Comparison of ENCODE assay signal across 8 cellular contexts in genomic region chr11:66479741-66480115, GRCh38. TPM values are rescaled to one million over a fixed set of nuclear protein-coding genes. Genes with fewer than 3 reads are reported as not detected.
A peak's percentile ranks its signal among the peaks of the same experiment; 100 is the strongest.
DNase-seq lines count a peak whose midpoint lies in the region; ATAC-seq and TF ChIP-seq lines count a peak whose summit lies in the region.

No MANE protein-coding gene starts in this region.

- TF ChIP-seq CTCF in BJ (IDR thresholded peaks at IDR 0.05; ENCODE audit: insufficient read depth, low read depth, low read length) = no peak
- no peak for TF ChIP-seq CTCF in GM13976 (IDR thresholded peaks at IDR 0.05; ENCODE audit: borderline replicate concordance, control extremely low read depth, extremely low read depth, insufficient read depth, missing control alignments)

- H3K36me3 ChIP-seq in BJ (ENCODE audit: control insufficient read depth, insufficient read depth, low read length) = peaks cover 1% of the 10 kb centered on the region
- peaks cover 0 to 5% (median 0%) of the 10 kb centered on the region in 3 experiments for H3K36me3 ChIP-seq in naive thymus-derived CD4-positive, alpha-beta T cell (ENCODE audit: control insufficient read depth in 2 of 3, insufficient read depth in 3 of 3, low read length in 3 of 3)

- H3K36me3 Mint-ChIP-seq in effector memory CD8-positive, alpha-beta T cell (ENCODE audit: insufficient read depth) = peaks cover 15% of the 10 kb centered on the region
- H3K36me3 Mint-ChIP-seq in naive thymus-derived CD4-positive, alpha-beta T cell = peaks cover 0 to 11% (median 0%) of the 10 kb centered on the region in 5 donors

- POLR2A ChIA-PET in BJ (lab: Charles Lee) = interaction anchor here (0.5 to 0.7 kb wide), 2 partner anchors 45 to 58 kb away, joined by 3 read pairs; no protein-coding TSS in a partner anchor
- POLR2A ChIA-PET in naive thymus-derived CD4-positive, alpha-beta T cell (lab: Charles Lee) = interaction anchor here (0.6 to 4.3 kb wide), 12 partner anchors 12 to 198 kb away, joined by 3 to 42 read pairs (median 4); partner anchors contain the start of genes BBS1, CCDC87, CCS and MRPL11

- DNase-seq in BJ (ENCODE audit: low read depth) (no peak), NCI-H510A treated with DMSO at 0.1 percent for 48 hours (lab: John Stamatoyannopoulos, UW) (peak; percentile 77), GM13976 (ENCODE audit: low spot score) (no peak)
- no peak for DNase-seq in effector memory CD8-positive, alpha-beta T cell
- DNase-seq in naive thymus-derived CD4-positive, alpha-beta T cell = no peak
- DNase-seq in stimulated activated CD8-positive, alpha-beta memory T cell treated with anti-CD3 and anti-CD28 coated beads, Interleukin-4, amount 100 ng/mL, for 48 hours = no peak

- peaks cover 9 to 14% of the 10 kb centered on the region in 2 donors for H3K4me1 ChIP-seq in naive thymus-derived CD4-positive, alpha-beta T cell (ENCODE audit: control insufficient read depth in 2 of 2, insufficient read depth in 2 of 2, low read length in 2 of 2)

- in situ Hi-C loops in GM13976 (cut with MboI; ENCODE audit: low sequenced_read_pairs, unreplicated experiment) = no loop called here

- no peaks in the 10 kb centered on the region for H3K9me3 Mint-ChIP-seq in effector memory CD8-positive, alpha-beta T cell
- H3K9me3 Mint-ChIP-seq in naive thymus-derived CD4-positive, alpha-beta T cell = no peaks in the 10 kb centered on the region

- no peaks in the 10 kb centered on the region for H3K27me3 Mint-ChIP-seq in effector memory CD8-positive, alpha-beta T cell
- no peaks in the 10 kb centered on the region for H3K27me3 Mint-ChIP-seq in naive thymus-derived CD4-positive, alpha-beta T cell

- intact Hi-C loops in naive thymus-derived CD4-positive, alpha-beta T cell (cut with micrococcal nuclease) = loop anchor here (1.0 to 10.0 kb wide), 9 partner anchors 13 to 199 kb away; partner anchors contain the start of genes ACTN3 (in 2 of the 2), PELI3 (in 2 of the 2), RBM4 (in 2 of the 2) and ZDHHC24 (in 2 of the 2)

- H3K27me3 ChIP-seq in BJ (ENCODE audit: control insufficient read depth, insufficient read depth, low read length) = no peaks in the 10 kb centered on the region
- no peaks in the 10 kb centered on the region for H3K27me3 ChIP-seq in naive thymus-derived CD4-positive, alpha-beta T cell (ENCODE audit: control insufficient read depth in 2 of 2, insufficient read depth in 2 of 2, low read length in 2 of 2)

- no peaks in the 10 kb centered on the region for H3K9me3 ChIP-seq in naive thymus-derived CD4-positive, alpha-beta T cell (ENCODE audit: control insufficient read depth in 2 of 3, low read length in 3 of 3)

- H3K27ac Mint-ChIP-seq in effector memory CD8-positive, alpha-beta T cell = peak overlapping the region; percentile 91 to 92
- H3K27ac Mint-ChIP-seq in naive thymus-derived CD4-positive, alpha-beta T cell = peak overlapping the region; percentile 75 to 91 (median 88)

- H3K27ac ChIP-seq in naive thymus-derived CD4-positive, alpha-beta T cell (ENCODE audit: low read depth, low read length) = peak overlapping the region; percentile 90

- CTCF ChIA-PET in BJ (lab: Yijun Ruan, JAX) = interaction anchor here (0.6 to 2.8 kb wide), 12 partner anchors 9 to 199 kb away, joined by 3 to 18 read pairs (median 4); partner anchors contain the start of genes PELI3 and RBM4B
- CTCF ChIA-PET in naive thymus-derived CD4-positive, alpha-beta T cell (lab: Charles Lee) = interaction anchor here (0.5 to 2.6 kb wide), 8 partner anchors 8 to 537 kb away, joined by 3 to 12 read pairs (median 5); partner anchors contain the start of genes MRPL11, NPAS4, PELI3 and RBM4B

- ATAC-seq in GM21528 (IDR thresholded peaks at IDR 0.05; ENCODE audit: low FRiP score, unreplicated experiment) = peak; percentile 24
- no peak for ATAC-seq in effector memory CD8-positive, alpha-beta T cell (replicated peaks)
- no peak for ATAC-seq in naive thymus-derived CD4-positive, alpha-beta T cell
- no peak for ATAC-seq in GM21367 (IDR thresholded peaks at IDR 0.05; ENCODE audit: unreplicated experiment)

- peak overlapping the region; percentile 91 for H3K4me3 Mint-ChIP-seq in effector memory CD8-positive, alpha-beta T cell
- H3K4me3 Mint-ChIP-seq in naive thymus-derived CD4-positive, alpha-beta T cell = peak overlapping the region; percentile 86 to 92 (median 90)

- H3K4me1 Mint-ChIP-seq in effector memory CD8-positive, alpha-beta T cell (ENCODE audit: low read depth in 2 of 2) = peaks cover 25 to 29% of the 10 kb centered on the region in 2 donors
- peaks cover 9 to 37% (median 17%) of the 10 kb centered on the region in 7 donors for H3K4me1 Mint-ChIP-seq in naive thymus-derived CD4-positive, alpha-beta T cell

- peak overlapping the region; percentile 69 for H3K4me3 ChIP-seq in BJ (ENCODE audit: low read depth, low read length)
- peak overlapping the region; percentile 86 for H3K4me3 ChIP-seq in naive thymus-derived CD4-positive, alpha-beta T cell (ENCODE audit: low read length)

RNA-seq across cellular contexts. Expression of gene DPP3, which starts 0.5 kb away (rescaled TPM):
- polyA plus RNA-seq in BJ (2011; rRNA removed) = 49.5 and 85.2 TPM in 2 replicates
- polyA minus RNA-seq in BJ (2011; rRNA and poly(A)+ RNA removed) = 41.9 and 55.1 TPM in 2 replicates
- 10 to 100 TPM; 15.8 to 75.7 (median 19.4) TPM for total RNA-seq in naive thymus-derived CD4-positive, alpha-beta T cell
- polyA plus RNA-seq in naive thymus-derived CD4-positive, alpha-beta T cell = 10 to 100 TPM; 18.6 to 22.2 TPM

RNA-seq across cellular contexts. Expression of gene PELI3, which starts 13.0 kb away (rescaled TPM):
- 4.9 and 8.0 TPM in 2 replicates for polyA plus RNA-seq in BJ (2011; rRNA removed)
- polyA minus RNA-seq in BJ (2011; rRNA and poly(A)+ RNA removed) = 15.5 TPM in 2 replicates
- total RNA-seq in naive thymus-derived CD4-positive, alpha-beta T cell = 10 to 100 TPM; 10.6 to 27.3 (median 18.6) TPM
- 1 to 10 TPM; 5.2 to 8.4 TPM for polyA plus RNA-seq in naive thymus-derived CD4-positive, alpha-beta T cell

RNA-seq across cellular contexts. Expression of gene BBS1, which starts 30.7 kb away (rescaled TPM):
- 24.0 and 31.1 TPM in 2 replicates for polyA plus RNA-seq in BJ (2011; rRNA removed)
- polyA minus RNA-seq in BJ (2011; rRNA and poly(A)+ RNA removed) = 23.6 and 31.0 TPM in 2 replicates
- 10 to 100 TPM; 16.9 to 38.2 (median 23.6) TPM for total RNA-seq in naive thymus-derived CD4-positive, alpha-beta T cell
- polyA plus RNA-seq in naive thymus-derived CD4-positive, alpha-beta T cell = 10 to 100 TPM in 1 of 2 donors, 1 to 10 TPM in 1; 9.6 to 13.9 TPM

RNA-seq across cellular contexts. Expression of gene MRPL11, which starts 41.1 kb away (rescaled TPM):
- 52.7 and 54.5 TPM in 2 replicates for polyA plus RNA-seq in BJ (2011; rRNA removed)
- 11.8 and 17.9 TPM in 2 replicates for polyA minus RNA-seq in BJ (2011; rRNA and poly(A)+ RNA removed)
- total RNA-seq in naive thymus-derived CD4-positive, alpha-beta T cell = 10 to 100 TPM; 23.5 to 64.1 (median 24.0) TPM
- 10 to 100 TPM; 83.2 to 89.3 TPM for polyA plus RNA-seq in naive thymus-derived CD4-positive, alpha-beta T cell

RNA-seq across cellular contexts. Expression of gene NPAS4, which starts 58.9 kb away (rescaled TPM):
- 0.43 and 0.72 TPM in 2 replicates for polyA plus RNA-seq in BJ (2011; rRNA removed)
- polyA minus RNA-seq in BJ (2011; rRNA and poly(A)+ RNA removed) = 0.19 and 1.2 TPM in 2 replicates
- under 1 TPM in 1 of 5 experiments, not detected in 4; 0.53 TPM for total RNA-seq in naive thymus-derived CD4-positive, alpha-beta T cell
- not detected for polyA plus RNA-seq in naive thymus-derived CD4-positive, alpha-beta T cell
